ENCODE assay signal across 23 cellular contexts in the genomic region with DNA sequence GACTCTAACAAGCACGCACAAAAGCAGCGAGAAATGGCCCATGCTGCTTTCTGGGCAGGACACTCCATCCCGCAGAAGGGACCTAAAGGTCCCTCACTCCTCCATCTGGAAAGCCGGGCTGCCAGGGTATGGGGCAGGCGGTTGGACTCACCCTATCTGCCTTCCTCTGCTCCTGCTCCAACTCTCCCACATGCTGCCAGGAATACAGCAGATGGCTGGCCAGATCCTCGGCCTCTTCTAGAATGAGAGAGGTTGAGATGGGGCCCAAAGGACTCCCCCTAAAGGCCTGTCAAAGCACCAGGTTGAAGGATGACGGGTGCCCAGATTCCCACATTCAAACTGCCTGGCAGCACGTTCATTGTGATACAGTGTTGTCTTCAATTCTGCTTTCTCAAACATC.
"Had no signal": no experiment of that assay in that cellular context is flagged by ENCODE, and none has a peak within 500 bp of the region (broad histone marks: within the 10 kb centered on the region; RNA-seq: fewer than 3 reads in every experiment).

No MANE protein-coding gene starts in this region.

- H3K4me1 Mint-ChIP-seq: activated CD4-positive, alpha-beta memory T cell treated with anti-CD3 and anti-CD28 coated beads, Interleukin-2, amount 10 ng/mL, durations not matched to agents 7 days and 5 days; activated CD4-positive, alpha-beta T cell treated with anti-CD3 and anti-CD28 coated beads, Interleukin-2, amount 10 ng/mL, durations not matched to agents 7 days and 5 days had no signal

- H3K36me3 Mint-ChIP-seq: activated naive CD8-positive, alpha-beta T cell; natural killer cell treated with Interleukin-12 subunit alpha and Interleukin-12 subunit beta and Interleukin-15 and Interleukin-18, amount 100 ng/mL, for 72 hours; stimulated activated effector memory CD8-positive, alpha-beta T cell treated with anti-CD3 and anti-CD28 coated beads, Interleukin-12 subunit alpha, Interleukin-12 subunit beta, amount 100 ng/mL, for 72 hours; WTC11 had no signal

- H3K9me3 Mint-ChIP-seq: activated CD4-positive, alpha-beta memory T cell treated with anti-CD3 and anti-CD28 coated beads, Interleukin-2, amount 10 ng/mL, durations not matched to agents 7 days and 5 days; activated CD4-positive, alpha-beta T cell treated with anti-CD3 and anti-CD28 coated beads, Interleukin-2, amount 10 ng/mL, durations not matched to agents 7 days and 5 days; natural killer cell treated with Interleukin-12 subunit alpha and Interleukin-12 subunit beta and Interleukin-15 and Interleukin-18, amount 100 ng/mL, for 72 hours; stimulated activated effector memory CD8-positive, alpha-beta T cell treated with anti-CD3 and anti-CD28 coated beads, Interleukin-12 subunit alpha, Interleukin-12 subunit beta, amount 100 ng/mL, for 72 hours; stimulated activated naive CD8-positive, alpha-beta T cell treated with anti-CD3 and anti-CD28 coated beads, Interleukin-15, Interleukin-2, amounts not matched to agents 100 ng/mL and 50 ng/mL, for 24 hours; WTC11 had no signal

- H3K27ac Mint-ChIP-seq: activated CD4-positive, alpha-beta memory T cell treated with anti-CD3 and anti-CD28 coated beads, Interleukin-2, amount 10 ng/mL, durations not matched to agents 7 days and 5 days; activated CD4-positive, alpha-beta T cell treated with anti-CD3 and anti-CD28 coated beads, Interleukin-2, amount 10 ng/mL, durations not matched to agents 7 days and 5 days; activated naive CD8-positive, alpha-beta T cell; natural killer cell treated with Interleukin-12 subunit alpha and Interleukin-12 subunit beta and Interleukin-15 and Interleukin-18, amount 100 ng/mL, for 72 hours; progenitor cell of endocrine pancreas; stimulated activated effector memory CD8-positive, alpha-beta T cell treated with anti-CD3 and anti-CD28 coated beads, Interleukin-12 subunit alpha, Interleukin-12 subunit beta, amount 100 ng/mL, for 72 hours; stimulated activated naive CD8-positive, alpha-beta T cell treated with anti-CD3 and anti-CD28 coated beads, Interleukin-15, Interleukin-2, amounts not matched to agents 100 ng/mL and 50 ng/mL, for 24 hours; T-helper 17 cell; WTC11 had no signal

- H3K27me3 Mint-ChIP-seq: activated CD4-positive, alpha-beta T cell treated with anti-CD3 and anti-CD28 coated beads, Interleukin-2, amount 10 ng/mL, durations not matched to agents 7 days and 5 days; activated naive CD8-positive, alpha-beta T cell had no signal

- DNase-seq: activated CD4-positive, alpha-beta memory T cell treated with anti-CD3 and anti-CD28 coated beads, Interleukin-2, amount 10 ng/mL, durations not matched to agents 7 days and 5 days; activated CD4-positive, alpha-beta T cell treated with anti-CD3 and anti-CD28 coated beads for 1 hour; activated CD4-positive, alpha-beta T cell treated with anti-CD3 and anti-CD28 coated beads, Interleukin-2, amount 10 ng/mL, durations not matched to agents 7 days and 5 days; activated naive CD4-positive, alpha-beta T cell; activated T-cell treated with anti-CD3 and anti-CD28 coated beads, Interleukin-2, amount 50 U/mL, for 48 hours; body of pancreas; left ventricle myocardium superior; mucosa of descending colon; ovary; retina; sigmoid colon; small intestine; stimulated activated CD4-positive, alpha-beta T cell treated with anti-CD3 and anti-CD28 coated beads, Interleukin-4, amount 100 ng/mL, for 24 hours; SW 1271; T-helper 17 cell; T1000; trophoblast cell had no signal

- H3K4me3 Mint-ChIP-seq: activated CD4-positive, alpha-beta memory T cell treated with anti-CD3 and anti-CD28 coated beads, Interleukin-2, amount 10 ng/mL, durations not matched to agents 7 days and 5 days; activated CD4-positive, alpha-beta T cell treated with anti-CD3 and anti-CD28 coated beads, Interleukin-2, amount 10 ng/mL, durations not matched to agents 7 days and 5 days; activated naive CD8-positive, alpha-beta T cell; natural killer cell treated with Interleukin-12 subunit alpha and Interleukin-12 subunit beta and Interleukin-15 and Interleukin-18, amount 100 ng/mL, for 72 hours; stimulated activated effector memory CD8-positive, alpha-beta T cell treated with anti-CD3 and anti-CD28 coated beads, Interleukin-12 subunit alpha, Interleukin-12 subunit beta, amount 100 ng/mL, for 72 hours; stimulated activated naive CD8-positive, alpha-beta T cell treated with anti-CD3 and anti-CD28 coated beads, Interleukin-15, Interleukin-2, amounts not matched to agents 100 ng/mL and 50 ng/mL, for 24 hours; T-helper 17 cell; WTC11 had no signal
